ENCODE assay signal across 1 cellular context in genomic region chr12:57896139-57896436, GRCh38.
TF ChIP-seq lines count a peak whose summit lies in the region.

No MANE protein-coding gene starts in this region.

TF ChIP-seq in SK-N-SH treated with all-trans-retinoic acid at 6 μM for 48 hours, 23 proteins besides CTCF, POLR2A, EP300 and RAD21 (continued from another document):
- TF ChIP-seq TOX (CRISPR knock-in tag; IDR thresholded peaks at IDR 0.05; ENCODE audit: borderline replicate concordance) (no peak), OSR1 (CRISPR knock-in tag; IDR thresholded peaks at IDR 0.05) (no peak), BACH2 (CRISPR knock-in tag; IDR thresholded peaks at IDR 0.05; ENCODE audit: borderline replicate concordance) (no peak)
